10 cellular contexts compared by ENCODE assay signal in the genomic region with DNA sequence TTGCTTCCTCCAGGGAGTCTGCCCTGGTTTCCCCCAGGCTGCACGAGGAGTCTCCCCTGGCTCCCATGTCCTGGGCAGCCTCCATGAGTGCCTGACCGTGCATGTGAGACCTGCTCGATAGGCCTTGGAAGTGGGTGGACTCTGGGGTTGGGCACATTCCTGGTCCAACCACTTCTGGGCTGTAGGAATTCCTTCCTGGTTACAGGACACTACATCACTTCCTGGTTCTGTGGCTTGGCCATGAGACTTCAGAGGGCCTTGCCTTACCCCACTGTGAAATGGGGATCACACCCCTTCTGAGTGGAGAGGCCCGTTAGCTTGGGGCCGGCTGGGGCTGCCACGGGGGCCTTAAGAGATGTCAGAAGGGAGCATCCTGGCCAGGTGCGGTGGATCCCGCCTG. TPM values are rescaled to one million over a fixed set of nuclear protein-coding genes. Genes with fewer than 3 reads are reported as not detected.
DNase-seq lines count a peak whose midpoint lies in the region; ATAC-seq and TF ChIP-seq lines count a peak whose summit lies in the region.
"Had no signal": no experiment of that assay in that cellular context is flagged by ENCODE, and none has a peak within 500 bp of the region (broad histone marks: within the 10 kb centered on the region; RNA-seq: fewer than 3 reads in every experiment).

No MANE protein-coding gene starts in this region.

- no peaks in the 10 kb centered on the region for H3K9me3 Mint-ChIP-seq in type B pancreatic cell

- ATAC-seq in esophagus mucosa: peak; percentile 24
- ATAC-seq in HG02870 (IDR thresholded peaks at IDR 0.05; ENCODE audit: unreplicated experiment): no peak
- no peak for ATAC-seq in GM21367 (IDR thresholded peaks at IDR 0.05; ENCODE audit: unreplicated experiment)

- H3K27me3 Mint-ChIP-seq in type B pancreatic cell: peaks cover under 1% of the 10 kb centered on the region
- H3K27me3 Mint-ChIP-seq: activated naive CD8-positive, alpha-beta T cell had no signal

- no peaks in the 10 kb centered on the region for H3K36me3 Mint-ChIP-seq in type B pancreatic cell
- H3K36me3 Mint-ChIP-seq: activated naive CD8-positive, alpha-beta T cell had no signal

- peaks cover 6% of the 10 kb centered on the region for H3K4me1 Mint-ChIP-seq in type B pancreatic cell (ENCODE audit: unreplicated experiment)

- DNase-seq in LoVo (ENCODE audit: low spot score) (peak; percentile 92), type B pancreatic cell (ENCODE audit: extremely low spot score, unreplicated experiment) (no peak)
- DNase-seq: activated CD4-positive, alpha-beta T cell treated with anti-CD3 and anti-CD28 coated beads, Interleukin-2, amount 50 U/mL, for 48 hours; Kasumi-1; NCI-H446 treated with DMSO at 0.1 percent for 48 hours; stimulated activated CD4-positive, alpha-beta T cell treated with anti-CD3 and anti-CD28 coated beads, Interleukin-4, amount 100 ng/mL, for 24 hours had no signal

- no peak overlapping the region for H3K4me3 Mint-ChIP-seq in type B pancreatic cell
- H3K4me3 Mint-ChIP-seq: activated naive CD8-positive, alpha-beta T cell had no signal

- no peak for TF ChIP-seq CTCF in type B pancreatic cell (conservative IDR thresholded peaks at IDR 0.05)

- peak overlapping the region; percentile 29 for H3K27ac Mint-ChIP-seq in type B pancreatic cell
- H3K27ac Mint-ChIP-seq: activated naive CD8-positive, alpha-beta T cell had no signal

RNA-seq across cellular contexts. Expression of a gene that starts 4.0 kb away (rescaled TPM):
- total RNA-seq in esophagus mucosa: 3.7 TPM
- total RNA-seq in type B pancreatic cell (ENCODE audit: low replicate concordance): 10.3 and 13.2 TPM in 2 replicates

RNA-seq across cellular contexts. Expression of a gene that starts 7.9 kb away (rescaled TPM):
- not detected for total RNA-seq in esophagus mucosa
- total RNA-seq in type B pancreatic cell (ENCODE audit: low replicate concordance): not detected in 2 replicates

RNA-seq across cellular contexts. Expression of a gene that starts 11.0 kb away (rescaled TPM):
- 41.9 TPM for total RNA-seq in esophagus mucosa
- 44.2 and 47.5 TPM in 2 replicates for total RNA-seq in type B pancreatic cell (ENCODE audit: low replicate concordance)

RNA-seq across cellular contexts. Expression of a gene that starts 12.5 kb away (rescaled TPM):
- 7.5 TPM for total RNA-seq in esophagus mucosa
- total RNA-seq in type B pancreatic cell (ENCODE audit: low replicate concordance): 46.5 and 64.3 TPM in 2 replicates

RNA-seq across cellular contexts. Expression of a gene that starts 15.8 kb away (rescaled TPM):
- total RNA-seq in esophagus mucosa (0.24 TPM), type B pancreatic cell (ENCODE audit: low replicate concordance) (0.83 and 1.5 TPM in 2 replicates)
